In genomic region chr5:141560725-141561483, GRCh38 we compare ENCODE assay signal across 9 cellular contexts. TPM values are rescaled to one million over a fixed set of nuclear protein-coding genes. Genes with fewer than 3 reads are reported as not detected.
DNase-seq lines count a peak whose midpoint lies in the region; ATAC-seq, FAIRE-seq and TF ChIP-seq lines count a peak whose summit lies in the region.
"Had no signal": no experiment of that assay in that cellular context is flagged by ENCODE, and none has a peak within 500 bp of the region (broad histone marks: within the 10 kb centered on the region; RNA-seq: fewer than 3 reads in every experiment).

No MANE protein-coding gene starts in this region.

- no peak overlapping the region for H3K4me3 ChIP-seq in AG04450 (ENCODE audit: low read depth, low read length)
- no peak overlapping the region for H3K4me3 ChIP-seq in PC-3 (ENCODE audit: low read length)
- no peak overlapping the region for H3K4me3 ChIP-seq in ectodermal cell (ENCODE audit: insufficient read depth, low read depth, low read length)
- no peak overlapping the region for H3K4me3 ChIP-seq in HepG2 (replicated peaks in 1 of 3; ENCODE audit: insufficient read depth in 1 of 3, low read depth in 2 of 3, low read length in 3 of 3)
- no peak overlapping the region for H3K4me3 ChIP-seq in CD8-positive, alpha-beta memory T cell (ENCODE audit: low read length)

- peaks cover 46% of the 10 kb centered on the region for H3K4me1 ChIP-seq in PC-3 (ENCODE audit: insufficient read depth, low read length)
- H3K4me1 ChIP-seq in ectodermal cell (ENCODE audit: control insufficient read depth, insufficient read depth, low read length) = peaks cover 6% of the 10 kb centered on the region
- peaks cover 10% of the 10 kb centered on the region for H3K4me1 ChIP-seq in HepG2 (ENCODE audit: insufficient read depth, low read length)
- peaks cover 7% of the 10 kb centered on the region for H3K4me1 ChIP-seq in CD8-positive, alpha-beta memory T cell (ENCODE audit: insufficient read depth, low read length)

- CTCF ChIA-PET in AG04450 (lab: Charles Lee) (interaction anchor here (0.6 to 5.7 kb wide), 28 partner anchors 10 to 1158 kb away, joined by 3 to 178 read pairs (median 5); partner anchors contain the start of genes PCDHB14, PCDHGA1, PCDHGA10 and PCDHGA11), PC-3 (lab: Charles Lee) (interaction anchor here (0.5 to 1.5 kb wide), 6 partner anchors 24 to 466 kb away, joined by 3 to 10 read pairs (median 4); partner anchors contain the start of genes PCDHB2, PCDHGA1, PCDHGA5 and PCDHGB2), HepG2 (lab: Yijun Ruan, JAX; ENCODE audit: low intra/inter-chr PET ratio, low total read pairs) (interaction anchor here (1.0 to 1.2 kb wide), 2 partner anchors 217 to 338 kb away, joined by 3 to 4 read pairs; partner anchors contain the start of genes PCDHB14 and PCDHGA3)
- CTCF ChIA-PET in CD8-positive, alpha-beta memory T cell (lab: Charles Lee) = no interaction called here

- FAIRE-seq in HepG2 (lab: Jason Lieb, UNC) = no peak
- FAIRE-seq: GM18507 had no signal

- in situ Hi-C loops in HepG2 (cut with HindIII; ENCODE audit: extremely low pct_ligation_motif_present, low pct_unique_long_range_greater_than_20kb) = loop anchor here (5.0 kb wide), 2 partner anchors 144 to 339 kb away; partner anchors contain the start of genes PCDHB14 and PCDHGB7

- TF ChIP-seq EP300 in HepG2 (IDR thresholded peaks at IDR 0.05; ENCODE audit: low read depth in 2 of 2, low read length in 2 of 2) = no peak
- TF ChIP-seq EP300 in HepG2 (CRISPR knock-in tag; IDR thresholded peaks at IDR 0.05; ENCODE audit: borderline replicate concordance) = no peak

- H3K9me3 ChIP-seq in AG04450 (ENCODE audit: control insufficient read depth, insufficient read depth, low read length) = no peaks in the 10 kb centered on the region
- no peaks in the 10 kb centered on the region for H3K9me3 ChIP-seq in PC-3 (ENCODE audit: low read length)
- H3K9me3 ChIP-seq in ectodermal cell (ENCODE audit: control insufficient read depth, low read length) = no peaks in the 10 kb centered on the region
- no peaks in the 10 kb centered on the region for H3K9me3 ChIP-seq in HepG2 (ENCODE audit: low read length)
- no peaks in the 10 kb centered on the region for H3K9me3 ChIP-seq in CD8-positive, alpha-beta memory T cell (ENCODE audit: low read length)

- H3K79me2 ChIP-seq in PC-3 (ENCODE audit: low read length) = peaks cover 8% of the 10 kb centered on the region; the same call in 1 of the 2 replicates
- no peaks in the 10 kb centered on the region for H3K79me2 ChIP-seq in HepG2 (ENCODE audit: insufficient read depth, low read length)

- no peak for TF ChIP-seq POLR2A in HepG2 (IDR thresholded peaks at IDR 0.05; ENCODE audit: insufficient read depth in 1 of 2, low read depth in 2 of 2, low read length in 2 of 2)

- TF ChIP-seq CTCF in AG04450 (IDR thresholded peaks at IDR 0.05; ENCODE audit: low read depth, low read length) (peak; percentile 96), PC-3 (conservative IDR thresholded peaks at IDR 0.05; ENCODE audit: low read depth, low read length) (peak; percentile 72), HepG2 (CRISPR knock-in tag; IDR thresholded peaks at IDR 0.05) (peak; percentile 35)

- no peaks in the 10 kb centered on the region for H3K27me3 Mint-ChIP-seq in CD8-positive, alpha-beta memory T cell

- peaks cover 8% of the 10 kb centered on the region for H3F3A ChIP-seq in PC-3 (ENCODE audit: low read length, unreplicated experiment)

- peak overlapping the region in 4 of 8 donors; percentile 36 to 77 (median 56) for H3K27ac Mint-ChIP-seq in CD8-positive, alpha-beta memory T cell

- H4K20me1 ChIP-seq in PC-3 (ENCODE audit: low read length) (no peaks in the 10 kb centered on the region), HepG2 (ENCODE audit: insufficient read depth, low read length) (no peaks in the 10 kb centered on the region)

- H2AFZ ChIP-seq in PC-3 (ENCODE audit: low read length) (no peak overlapping the region), HepG2 (ENCODE audit: low read length) (no peak overlapping the region)

- no peaks in the 10 kb centered on the region for H3K9me3 Mint-ChIP-seq in CD8-positive, alpha-beta memory T cell

- intact Hi-C loops in PC-3 (cut with micrococcal nuclease) = loop anchor here (1.0 to 10.0 kb wide), 6 partner anchors 40 to 716 kb away; partner anchors contain the start of genes PCDHA8, PCDHA9, PCDHB2 and PCDHB9
- intact Hi-C loops in HepG2 (cut with micrococcal nuclease; ENCODE audit: unreplicated experiment) = loop anchor here (5.0 kb wide), 2 partner anchors 234 to 469 kb away; partner anchors contain the start of gene PCDHB2

- H3K36me3 Mint-ChIP-seq in CD8-positive, alpha-beta memory T cell = peaks cover 2 to 85% (median 26%) of the 10 kb centered on the region in 3 donors

- 18% methylated on average over 9 of the region's 9 CpGs for whole genome bisulfite sequencing in ectodermal cell, 2 experiments
- WGBS in HepG2 (ENCODE audit: low lambda C conversion rate) = 95% methylated on average over 9 of the region's 9 CpGs

- BruUV-seq in PC-3 (replicated peaks; lab: Mats Ljungman, UMichigan) = no TSS peak
- no TSS peak for BruUV-seq in HepG2 (replicated peaks; lab: Mats Ljungman, UMichigan)

- H3K36me3 ChIP-seq in PC-3 (ENCODE audit: low read depth, low read length) (peaks cover 50% of the 10 kb centered on the region), ectodermal cell (ENCODE audit: control insufficient read depth, insufficient read depth, low read length) (peaks cover 6% of the 10 kb centered on the region), HepG2 (replicated peaks in 1 of 2; ENCODE audit: control insufficient read depth in 1 of 2, insufficient read depth in 2 of 2, low read length in 2 of 2) (peaks cover 9 to 36% of the 10 kb centered on the region in 2 experiments)
- H3K36me3 ChIP-seq in CD8-positive, alpha-beta memory T cell (ENCODE audit: insufficient read depth, low read length) = peaks cover 39% of the 10 kb centered on the region

- no peaks in the 10 kb centered on the region for H3K9me2 ChIP-seq in PC-3 (replicated peaks; ENCODE audit: low read length)

- POLR2A ChIA-PET in AG04450 (lab: Yijun Ruan, JAX) (interaction anchor here (0.6 to 1.0 kb wide), 3 partner anchors 39 to 486 kb away, joined by 3 read pairs; no protein-coding TSS in a partner anchor), PC-3 (lab: Charles Lee; ENCODE audit: unreplicated experiment) (interaction anchor here (0.6 to 0.7 kb wide), 2 partner anchors 43 to 292 kb away, joined by 3 to 4 read pairs; no protein-coding TSS in a partner anchor), HepG2 (lab: Yijun Ruan, JAX) (no interaction called here)
- POLR2A ChIA-PET in CD8-positive, alpha-beta memory T cell (lab: Charles Lee) = no interaction called here

- peak; percentile 97 for DNase-seq in AG04450 (ENCODE audit: low read depth, low spot score)
- DNase-seq in PC-3 = peak; percentile 76
- peak; percentile 10 for DNase-seq in HepG2 (ENCODE audit: low spot score)
- peak; percentile 94 for DNase-seq in superior temporal gyrus (ENCODE audit: extremely low spot score)
- no peak for DNase-seq in CD8-positive, alpha-beta memory T cell
- no peak for DNase-seq in Kasumi-1 (lab: John Stamatoyannopoulos, UW)

- no peaks in the 10 kb centered on the region for H3K27me3 ChIP-seq in AG04450 (ENCODE audit: control insufficient read depth, insufficient read depth, low read length)
- H3K27me3 ChIP-seq in PC-3 (ENCODE audit: low read length) = no peaks in the 10 kb centered on the region
- H3K27me3 ChIP-seq in ectodermal cell (ENCODE audit: control insufficient read depth, insufficient read depth, low read length, poor library complexity, severe bottlenecking) = no peaks in the 10 kb centered on the region
- H3K27me3 ChIP-seq in HepG2 (ENCODE audit: control insufficient read depth in 1 of 2, insufficient read depth in 2 of 2, low read length in 2 of 2) = no peaks in the 10 kb centered on the region
- no peaks in the 10 kb centered on the region for H3K27me3 ChIP-seq in CD8-positive, alpha-beta memory T cell (ENCODE audit: insufficient read depth, low read length, poor library complexity, severe bottlenecking)

- peaks cover 45 to 72% (median 52%) of the 10 kb centered on the region in 3 donors for H3K4me1 Mint-ChIP-seq in CD8-positive, alpha-beta memory T cell

- H3K4me2 ChIP-seq in PC-3 (ENCODE audit: low read length) (peak overlapping the region; percentile 55), HepG2 (ENCODE audit: low read depth, low read length) (no peak overlapping the region)

- H3K4me3 Mint-ChIP-seq in CD8-positive, alpha-beta memory T cell = no peak overlapping the region

- peak overlapping the region; percentile 84 for H3K9ac ChIP-seq in PC-3 (ENCODE audit: low read length)
- H3K9ac ChIP-seq in HepG2 (ENCODE audit: insufficient read depth, low read depth, low read length) = no peak overlapping the region

- ATAC-seq in HG03432 (IDR thresholded peaks at IDR 0.05; ENCODE audit: unreplicated experiment) = peak; percentile 45
- peak; percentile 44 for ATAC-seq in PC-3
- no peak for ATAC-seq in HepG2

- H3K27ac ChIP-seq in AG04450 (ENCODE audit: low read depth, low read length) (peak overlapping the region; percentile 58), PC-3 (ENCODE audit: low read length) (peak overlapping the region; percentile 98), ectodermal cell (ENCODE audit: insufficient read depth, low read depth, low read length, poor library complexity, severe bottlenecking) (peak overlapping the region; percentile 95), HepG2 (ENCODE audit: extremely low read length, insufficient read depth, low read length) (no peak overlapping the region)
- no peak overlapping the region for H3K27ac ChIP-seq in CD8-positive, alpha-beta memory T cell (ENCODE audit: low read depth, low read length)

- no peak for TF ChIP-seq RAD21 in HepG2 (CRISPR knock-in tag; IDR thresholded peaks at IDR 0.05)

RNA-seq across cellular contexts. Expression of gene DIAPH1, which starts 57.9 kb away (rescaled TPM):
- 27.1 and 34.7 TPM in 2 replicates for polyA plus RNA-seq in AG04450 (2011; rRNA removed)
- 80.8 and 98.1 TPM in 2 replicates for polyA minus RNA-seq in AG04450 (2011; rRNA and poly(A)+ RNA removed)
- total RNA-seq in PC-3 (2014; rRNA removed) = 51.9 and 106 TPM in 2 replicates
- 72.3 TPM for polyA plus RNA-seq in ectodermal cell (2013, experiment 1 of 4)
- 75.0 TPM for polyA plus RNA-seq in ectodermal cell (2013, experiment 2 of 4)
- polyA plus RNA-seq in ectodermal cell (2013, experiment 3 of 4) = 43.9 TPM
- polyA plus RNA-seq in ectodermal cell (2013, experiment 4 of 4) = 49.5 TPM
- total RNA-seq in HepG2 (2016; rRNA removed; fragmentation: Illumina TruSeq; extraction: Trizol) = 28.5 and 33.9 TPM in 2 replicates
- 16.5 and 21.3 TPM in 2 replicates for total RNA-seq in HepG2 (2016; cell fraction: cytosol; rRNA removed; fragmentation: Illumina TruSeq; extraction: Trizol; ENCODE audit: low read depth)
- 24.1 and 31.9 TPM in 2 replicates for total RNA-seq in HepG2 (2016; cell fraction: insoluble cytoplasmic fraction; rRNA removed; fragmentation: Illumina TruSeq; extraction: Trizol)
- total RNA-seq in HepG2 (2016; cell fraction: membrane; rRNA removed; fragmentation: Illumina TruSeq; extraction: Trizol) = 20.9 and 21.2 TPM in 2 replicates
- 95.2 and 104 TPM in 2 replicates for total RNA-seq in HepG2 (2016; cell fraction: nucleus; rRNA removed; fragmentation: Illumina TruSeq; extraction: Trizol)
- polyA plus RNA-seq in HepG2 (2011; rRNA removed) = 25.1 and 33.2 TPM in 2 replicates
- polyA plus RNA-seq in HepG2 (2011; cell fraction: cytosol; rRNA removed) = 18.7 and 25.7 TPM in 2 replicates
- 126 and 140 TPM in 2 replicates for polyA plus RNA-seq in HepG2 (2011; cell fraction: nucleus; rRNA removed)
- 45.7 and 49.8 TPM in 2 replicates for polyA plus RNA-seq in HepG2 (2012)
- polyA plus RNA-seq in HepG2 (2016; cell fraction: cytosol; fragmentation: Illumina TruSeq; extraction: Trizol; ENCODE audit: low read depth) = 5.1 and 6.3 TPM in 2 replicates
- 24.9 and 33.0 TPM in 2 replicates for polyA plus RNA-seq in HepG2 (2016; cell fraction: insoluble cytoplasmic fraction; fragmentation: Illumina TruSeq; extraction: Trizol; ENCODE audit: low read depth)
- polyA plus RNA-seq in HepG2 (2016; cell fraction: membrane; fragmentation: Illumina TruSeq; extraction: Trizol; ENCODE audit: low read depth) = 7.9 and 10.1 TPM in 2 replicates
- polyA plus RNA-seq in HepG2 (2016; cell fraction: nucleus; fragmentation: Illumina TruSeq; extraction: Trizol; ENCODE audit: insufficient read depth, low read depth) = 123 and 124 TPM in 2 replicates
- 105 and 207 TPM in 2 replicates for polyA minus RNA-seq in HepG2 (2011; rRNA and poly(A)+ RNA removed; ENCODE audit: low replicate concordance)
- polyA minus RNA-seq in HepG2 (2011; cell fraction: cytosol; rRNA and poly(A)+ RNA removed) = 30.1 and 34.9 TPM in 2 replicates
- 129 and 140 TPM in 2 replicates for polyA minus RNA-seq in HepG2 (2011; cell fraction: nucleus; rRNA and poly(A)+ RNA removed)
- total RNA-seq in CD8-positive, alpha-beta memory T cell = 100 to 1,000 TPM; 212 to 217 TPM
- 151 TPM for polyA plus RNA-seq in CD8-positive, alpha-beta memory T cell

Comparison
In these comparisons a context has a peak if more than half of its experiments do, and no peak if none do; other contexts are left out.
1. DNase-seq: peak in AG04450 (single experiment), PC-3 (single experiment), HepG2 (single experiment) and superior temporal gyrus (single experiment); none in CD8-positive, alpha-beta memory T cell (0 of 5) and Kasumi-1 (0 of 2).
2. H3K27ac ChIP-seq: peak in AG04450 (single experiment), PC-3 (single experiment) and ectodermal cell (single experiment); none in HepG2 (single experiment) and CD8-positive, alpha-beta memory T cell (single experiment).
3. CTCF ChIP-seq: peak in every context shown above with its lines; median percentile 96 in AG04450; 72 in PC-3; 35 in HepG2.
4. POLR2A ChIA-PET loops: an anchor here in AG04450 (0.6 to 1.0 kb wide) and PC-3 (0.6 to 0.7 kb wide); none called in HepG2 and CD8-positive, alpha-beta memory T cell.